Comparison of ENCODE assay signal across 25 cellular contexts in the genomic region with DNA sequence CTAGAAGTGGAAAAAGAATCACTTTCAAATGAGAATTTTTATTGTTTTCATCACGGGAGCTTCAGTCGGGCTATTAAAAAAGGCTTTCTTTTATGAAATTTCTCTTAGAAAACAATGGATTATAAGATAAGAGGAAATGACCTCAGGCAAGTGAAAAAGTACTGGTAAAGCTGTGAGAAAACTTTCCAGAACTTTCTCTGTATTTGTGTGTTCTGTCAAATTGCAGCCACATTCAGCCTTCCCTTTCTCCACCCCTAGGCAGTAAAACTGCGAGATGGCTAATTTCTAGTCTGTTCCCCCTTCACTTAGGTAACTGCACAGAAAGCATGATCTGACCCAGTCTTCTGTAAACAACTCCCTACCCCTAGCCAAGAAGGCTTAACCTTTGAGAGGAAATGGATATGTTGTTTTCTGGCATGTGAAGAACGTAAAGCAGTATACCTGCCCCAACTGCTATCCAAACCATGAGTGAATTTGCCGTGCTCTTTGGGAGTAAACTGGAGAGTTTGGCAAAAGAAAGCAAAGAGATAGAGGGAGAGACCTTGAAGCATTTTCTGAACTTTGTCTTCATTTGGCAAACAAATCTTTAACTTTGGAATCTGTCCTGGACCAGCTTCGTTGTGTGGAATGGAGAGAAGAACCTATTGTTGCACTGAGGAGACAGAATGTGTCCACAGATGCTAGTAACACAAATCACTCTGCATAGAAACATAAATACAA.
DNase-seq lines count a peak whose midpoint lies in the region; ATAC-seq and TF ChIP-seq lines count a peak whose summit lies in the region.
"Had no signal": no experiment of that assay in that cellular context is flagged by ENCODE, and none has a peak within 500 bp of the region (broad histone marks: within the 10 kb centered on the region; RNA-seq: fewer than 3 reads in every experiment).

No MANE protein-coding gene starts in this region.

- H3K27me3 ChIP-seq in rectal smooth muscle tissue (ENCODE audit: control insufficient read depth, insufficient read depth, low read length) (no peaks in the 10 kb centered on the region), H7 (ENCODE audit: control insufficient read depth, insufficient read depth, low read length) (no peaks in the 10 kb centered on the region), tibial nerve (no peaks in the 10 kb centered on the region)
- H3K27me3 ChIP-seq: tibial artery had no signal

- ATAC-seq in left lobe of liver, result peak; percentile 67
- ATAC-seq: naive thymus-derived CD4-positive, alpha-beta T cell; stimulated activated naive CD8-positive, alpha-beta T cell treated with anti-CD3 and anti-CD28 coated beads, Interleukin-15, Interleukin-2, amounts not matched to agents 100 U/mL and 50 U/mL, for 24 hours had no signal

- H3K27me3 Mint-ChIP-seq in HFFc6 (ENCODE audit: insufficient read depth) (no peaks in the 10 kb centered on the region; the same call in 1 of the 2 replicates), glutamatergic neuron (ENCODE audit: unreplicated experiment) (no peaks in the 10 kb centered on the region)
- no peaks in the 10 kb centered on the region for H3K27me3 Mint-ChIP-seq in activated CD4-positive, alpha-beta T cell treated with anti-CD3 and anti-CD28 coated beads, Interleukin-2, amount 10 ng/mL, durations not matched to agents 7 days and 5 days
- H3K27me3 Mint-ChIP-seq: activated CD4-positive, alpha-beta memory T cell treated with anti-CD3 and anti-CD28 coated beads for 36 hours had no signal

- peak overlapping the region; percentile 92 for H3K27ac Mint-ChIP-seq in HFFc6
- H3K27ac Mint-ChIP-seq in activated CD4-positive, alpha-beta T cell treated with anti-CD3 and anti-CD28 coated beads, Interleukin-2, amount 10 ng/mL, durations not matched to agents 7 days and 5 days, result no peak overlapping the region
- H3K27ac Mint-ChIP-seq in glutamatergic neuron (ENCODE audit: unreplicated experiment), result no peak overlapping the region
- H3K27ac Mint-ChIP-seq: activated CD4-positive, alpha-beta memory T cell treated with anti-CD3 and anti-CD28 coated beads for 36 hours; memory B cell; naive thymus-derived CD4-positive, alpha-beta T cell; T-helper 2 cell treated with Interferon-gamma antibody and Interleukin-4, amounts not matched to agents 5 μg/mL and 100 μg/mL, for 36 hours had no signal

- TF ChIP-seq POLR2A in tibial nerve (IDR thresholded peaks at IDR 0.05), result no peak

- POLR2A ChIA-PET in activated CD4-positive, alpha-beta T cell treated with anti-CD3 and anti-CD28 coated beads, Interleukin-2, amount 10 ng/mL, durations not matched to agents 7 days and 5 days (lab: Charles Lee), result no interaction called here

- H3K4me3 Mint-ChIP-seq in HFFc6, result peak overlapping the region; percentile 29; the same call in 1 of the 2 replicates
- no peak overlapping the region for H3K4me3 Mint-ChIP-seq in activated CD4-positive, alpha-beta T cell treated with anti-CD3 and anti-CD28 coated beads, Interleukin-2, amount 10 ng/mL, durations not matched to agents 7 days and 5 days
- H3K4me3 Mint-ChIP-seq in glutamatergic neuron (ENCODE audit: unreplicated experiment), result no peak overlapping the region
- H3K4me3 Mint-ChIP-seq: activated CD4-positive, alpha-beta memory T cell treated with anti-CD3 and anti-CD28 coated beads for 36 hours; memory B cell; naive thymus-derived CD4-positive, alpha-beta T cell; T-helper 2 cell treated with Interferon-gamma antibody and Interleukin-4, amounts not matched to agents 5 μg/mL and 100 μg/mL, for 36 hours had no signal

- H3K4me3 ChIP-seq in rectal smooth muscle tissue (ENCODE audit: low read length) (no peak overlapping the region), H7 (ENCODE audit: insufficient read depth, low read depth, low read length) (no peak overlapping the region), tibial nerve (no peak overlapping the region)
- H3K4me3 ChIP-seq: SK-N-MC, smooth muscle cell, tibial artery had no signal

- H3K36me3 ChIP-seq in rectal smooth muscle tissue (ENCODE audit: control insufficient read depth, insufficient read depth, low read length) (no peaks in the 10 kb centered on the region), H7 (replicated peaks; ENCODE audit: control insufficient read depth, insufficient read depth, low read length) (no peaks in the 10 kb centered on the region), tibial nerve (no peaks in the 10 kb centered on the region)
- H3K36me3 ChIP-seq: tibial artery had no signal

- DNase-seq in HFFc6 (no peak), epithelial cell of prostate (ENCODE audit: low read depth, low spot score) (no peak), left lobe of liver (ENCODE audit: low spot score) (no peak), H7 (no peak), glutamatergic neuron (no peak), tibial nerve (ENCODE audit: low spot score in 2 of 2) (no peak)
- DNase-seq in activated CD4-positive, alpha-beta T cell treated with anti-CD3 and anti-CD28 coated beads, Interleukin-2, amount 10 ng/mL, durations not matched to agents 7 days and 5 days, result no peak
- DNase-seq: activated CD4-positive, alpha-beta memory T cell treated with anti-CD3 and anti-CD28 coated beads for 36 hours; DMS79 treated with DMSO at 0.1 percent for 48 hours; effector memory CD4-positive, alpha-beta T cell; hippocampal formation; kidney; naive thymus-derived CD4-positive, alpha-beta T cell; NCI-H1105 treated with DMSO at 0.1 percent for 48 hours; NCI-H2081; NCI-H510A; NK-92 treated with Interleukin-12 subunit alpha and Interleukin-12 subunit beta, amount 100 ng/mL, for 24 hours; stimulated activated CD4-positive, alpha-beta T cell treated with anti-CD3 and anti-CD28 coated beads, Interleukin-4, amount 100 ng/mL, for 1 hour; stimulated activated naive CD8-positive, alpha-beta T cell treated with anti-CD3 and anti-CD28 coated beads, Interleukin-15, Interleukin-2, amounts not matched to agents 100 U/mL and 50 U/mL, for 24 hours; tibial artery had no signal

- H3K9me3 ChIP-seq in tibial nerve, result no peaks in the 10 kb centered on the region
- H3K9me3 ChIP-seq: tibial artery had no signal

- no peak for TF ChIP-seq EP300 in tibial nerve (IDR thresholded peaks at IDR 0.05)

- CTCF ChIA-PET in activated CD4-positive, alpha-beta T cell treated with anti-CD3 and anti-CD28 coated beads, Interleukin-2, amount 10 ng/mL, durations not matched to agents 7 days and 5 days (lab: Charles Lee), result no interaction called here

- H3K36me3 Mint-ChIP-seq in HFFc6 (ENCODE audit: low read depth), result peaks cover 4% of the 10 kb centered on the region; the same call in 1 of the 2 replicates
- H3K36me3 Mint-ChIP-seq in activated CD4-positive, alpha-beta T cell treated with anti-CD3 and anti-CD28 coated beads, Interleukin-2, amount 10 ng/mL, durations not matched to agents 7 days and 5 days (ENCODE audit: low read depth), result no peaks in the 10 kb centered on the region
- H3K36me3 Mint-ChIP-seq in glutamatergic neuron (ENCODE audit: unreplicated experiment), result no peaks in the 10 kb centered on the region
- H3K36me3 Mint-ChIP-seq: activated CD4-positive, alpha-beta memory T cell treated with anti-CD3 and anti-CD28 coated beads for 36 hours; memory B cell; naive thymus-derived CD4-positive, alpha-beta T cell had no signal

- 30 to 40% methylated on average over 6 of the region's 6 CpGs for WGBS in tibial nerve, 2 donors

- H3K4me1 ChIP-seq in rectal smooth muscle tissue (ENCODE audit: control insufficient read depth, insufficient read depth, low read length) (no peaks in the 10 kb centered on the region), tibial nerve (peaks cover 0 to 9% (median 0%) of the 10 kb centered on the region in 4 donors)
- H3K4me1 ChIP-seq: tibial artery had no signal

- TF ChIP-seq CTCF in HFFc6 (IDR thresholded peaks at IDR 0.05) (no peak), glutamatergic neuron (IDR thresholded peaks at IDR 0.05; ENCODE audit: partially characterized antibody, unreplicated experiment) (no peak), tibial nerve (IDR thresholded peaks at IDR 0.05) (no peak)

- H3K4me1 Mint-ChIP-seq in HFFc6 (ENCODE audit: low read depth) (peaks cover 45% of the 10 kb centered on the region), glutamatergic neuron (ENCODE audit: low read depth, unreplicated experiment) (no peaks in the 10 kb centered on the region)
- H3K4me1 Mint-ChIP-seq in activated CD4-positive, alpha-beta T cell treated with anti-CD3 and anti-CD28 coated beads, Interleukin-2, amount 10 ng/mL, durations not matched to agents 7 days and 5 days, result no peaks in the 10 kb centered on the region
- H3K4me1 Mint-ChIP-seq: memory B cell had no signal

- H3K9ac ChIP-seq in rectal smooth muscle tissue (ENCODE audit: low read length), result no peak overlapping the region

- H3K9me3 Mint-ChIP-seq in HFFc6, result no peaks in the 10 kb centered on the region
- H3K9me3 Mint-ChIP-seq in activated CD4-positive, alpha-beta T cell treated with anti-CD3 and anti-CD28 coated beads, Interleukin-2, amount 10 ng/mL, durations not matched to agents 7 days and 5 days, result no peaks in the 10 kb centered on the region
- peaks cover 1% of the 10 kb centered on the region for H3K9me3 Mint-ChIP-seq in glutamatergic neuron (ENCODE audit: unreplicated experiment)
- H3K9me3 Mint-ChIP-seq: activated CD4-positive, alpha-beta memory T cell treated with anti-CD3 and anti-CD28 coated beads for 36 hours; T-helper 2 cell treated with Interferon-gamma antibody and Interleukin-4, amounts not matched to agents 5 μg/mL and 100 μg/mL, for 36 hours had no signal

- H3K27ac ChIP-seq in epithelial cell of prostate (peak overlapping the region; percentile 80), rectal smooth muscle tissue (ENCODE audit: low read depth, low read length) (peak overlapping the region; percentile 42), tibial nerve (no peak overlapping the region)
- H3K27ac ChIP-seq: SK-N-MC, tibial artery had no signal

Comparison
In these comparisons a context has a peak if more than half of its experiments do, and no peak if none do; other contexts are left out.
1. H3K27ac ChIP-seq: peak in epithelial cell of prostate (single experiment) and rectal smooth muscle tissue (single experiment); none in tibial nerve (0 of 4).